ENCODE assay signal across 17 cellular contexts in the genomic region with DNA sequence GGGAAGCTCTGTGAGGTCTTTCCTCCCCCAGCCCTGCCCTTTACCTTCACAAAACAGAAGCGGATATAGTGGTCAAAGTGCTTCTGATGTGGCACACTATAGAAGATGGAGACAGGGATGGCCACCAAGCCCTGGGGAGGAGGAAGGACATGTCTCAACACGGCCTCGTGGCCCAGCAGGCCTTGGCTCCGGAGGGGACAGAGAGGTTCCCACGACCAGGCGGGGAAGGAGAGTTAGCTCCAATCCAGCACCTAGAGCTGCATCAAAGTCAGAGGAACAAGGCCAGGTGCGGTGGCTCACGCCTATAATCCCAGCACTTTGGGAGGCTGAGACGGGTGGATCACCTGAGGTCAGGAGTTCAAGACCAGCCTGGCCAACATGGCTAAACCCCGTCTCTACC. TPM values are rescaled to one million over a fixed set of nuclear protein-coding genes. Genes with fewer than 3 reads are reported as not detected.
DNase-seq lines count a peak whose midpoint lies in the region; ATAC-seq and TF ChIP-seq lines count a peak whose summit lies in the region.
"Had no signal": no experiment of that assay in that cellular context is flagged by ENCODE, and none has a peak within 500 bp of the region (broad histone marks: within the 10 kb centered on the region; RNA-seq: fewer than 3 reads in every experiment).

No MANE protein-coding gene starts in this region.

- no peak for TF ChIP-seq CTCF in heart left ventricle (IDR thresholded peaks at IDR 0.05)
- TF ChIP-seq CTCF in GM10266 (IDR thresholded peaks at IDR 0.05; ENCODE audit: control insufficient read depth, insufficient read depth, low read depth, missing control alignments): no peak
- no peak for TF ChIP-seq CTCF in WERI-Rb-1 (IDR thresholded peaks at IDR 0.05; ENCODE audit: low read depth, low read length)
- TF ChIP-seq CTCF in lower lobe of right lung (IDR thresholded peaks at IDR 0.05): no peak

- no peak overlapping the region for H3K27ac ChIP-seq in heart left ventricle
- peak overlapping the region; percentile 6; the same call in 1 of the 2 replicates for H3K27ac ChIP-seq in WERI-Rb-1
- H3K27ac ChIP-seq in lower lobe of right lung: no peak overlapping the region
- H3K27ac ChIP-seq: C4-2B had no signal

- peak; percentile 6 for DNase-seq in Right ventricle myocardium inferior (ENCODE audit: missing footprints)
- DNase-seq in heart left ventricle: no peak
- DNase-seq in GM10266 (ENCODE audit: extremely low spot score): peak; percentile 1
- DNase-seq in WERI-Rb-1: no peak
- peak; percentile 25 for DNase-seq in lower lobe of right lung
- no peak for DNase-seq in SHP77 (lab: John Stamatoyannopoulos, UW)
- DNase-seq: ACHN; AML-193; CD4-positive, alpha-beta T cell; DMS153; DMS79; GF-D8; HCEC 1CT; KBM-7 had no signal

- no peak for TF ChIP-seq POLR2A in heart left ventricle (IDR thresholded peaks at IDR 0.05)

- intact Hi-C loops in Right ventricle myocardium inferior (cut with DNase I): no loop called here
- intact Hi-C loops in heart left ventricle (cut with DNase I): no loop called here
- intact Hi-C loops in lower lobe of right lung (cut with DNase I): no loop called here

- H3K36me3 ChIP-seq in heart left ventricle (peaks cover 0 to 27% (median 3%) of the 10 kb centered on the region in 9 donors), WERI-Rb-1 (peaks cover 23% of the 10 kb centered on the region), lower lobe of right lung (no peaks in the 10 kb centered on the region)

- H3K4me1 ChIP-seq in heart left ventricle (peaks cover 0 to 12% (median 9%) of the 10 kb centered on the region in 12 donors), lower lobe of right lung (peaks cover 11% of the 10 kb centered on the region)

- 95 to 97% (median 96%) methylated on average over 10 of the region's 10 CpGs for WGBS in heart left ventricle, 4 donors

- ATAC-seq in Right ventricle myocardium inferior: no peak
- no peak for ATAC-seq in heart left ventricle
- ATAC-seq in lower lobe of right lung: no peak
- ATAC-seq in GM21381 (IDR thresholded peaks at IDR 0.05; ENCODE audit: unreplicated experiment): no peak
- ATAC-seq: GM12878 had no signal

- H3K4me3 ChIP-seq in heart left ventricle (no peak overlapping the region), WERI-Rb-1 (ENCODE audit: low read depth, low read length) (no peak overlapping the region), lower lobe of right lung (no peak overlapping the region)
- H3K4me3 ChIP-seq: GM12878 had no signal

- H3K9me3 ChIP-seq in heart left ventricle (no peaks in the 10 kb centered on the region), WERI-Rb-1 (ENCODE audit: severe bottlenecking) (no peaks in the 10 kb centered on the region), lower lobe of right lung (no peaks in the 10 kb centered on the region)

- H3K27me3 ChIP-seq in heart left ventricle (no peaks in the 10 kb centered on the region), WERI-Rb-1 (ENCODE audit: insufficient read depth, low read depth, severe bottlenecking) (no peaks in the 10 kb centered on the region), lower lobe of right lung (ENCODE audit: low read depth) (no peaks in the 10 kb centered on the region)

RNA-seq across cellular contexts. Expression of gene SPOUT1, which starts 4.1 kb away (rescaled TPM):
- 17.4 TPM for total RNA-seq in Right ventricle myocardium inferior
- 10 to 100 TPM in 7 of 9 donors, 1 to 10 TPM in 2; 6.1 to 24.7 (median 15.1) TPM for total RNA-seq in heart left ventricle
- polyA plus RNA-seq in heart left ventricle: 10 to 100 TPM; 14.2 to 20.2 TPM
- 32.1 TPM for total RNA-seq in lower lobe of right lung

RNA-seq across cellular contexts. Expression of gene ENDOG, which starts 15.4 kb away (rescaled TPM):
- total RNA-seq in Right ventricle myocardium inferior: 84.4 TPM
- 10 to 100 TPM; 34.8 to 99.9 (median 57.6) TPM for total RNA-seq in heart left ventricle
- 100 to 1,000 TPM in 1 of 2 donors, 10 to 100 TPM in 1; 38.4 to 105 TPM for polyA plus RNA-seq in heart left ventricle
- 21.5 TPM for total RNA-seq in lower lobe of right lung

RNA-seq across cellular contexts. Expression of gene TBC1D13, which starts 46.6 kb away (rescaled TPM):
- 16.6 TPM for total RNA-seq in Right ventricle myocardium inferior
- total RNA-seq in heart left ventricle: 10 to 100 TPM; 12.1 to 27.3 (median 18.4) TPM
- polyA plus RNA-seq in heart left ventricle: 10 to 100 TPM in 1 of 2 donors, 1 to 10 TPM in 1; 9.6 to 20.9 TPM
- total RNA-seq in lower lobe of right lung: 25.6 TPM

RNA-seq across cellular contexts. Expression of gene KYAT1, which starts 48.1 kb away (rescaled TPM):
- total RNA-seq in Right ventricle myocardium inferior (11.9 TPM), heart left ventricle (10 to 100 TPM in 7 of 9 donors, 1 to 10 TPM in 2; 9.5 to 16.7 (median 13.4) TPM), lower lobe of right lung (7.1 TPM)
- polyA plus RNA-seq in heart left ventricle: 10 to 100 TPM; 11.5 to 12.6 TPM

RNA-seq across cellular contexts. Expression of gene LRRC8A, which starts 48.2 kb away (rescaled TPM):
- total RNA-seq in Right ventricle myocardium inferior: 23.9 TPM
- total RNA-seq in heart left ventricle: 10 to 100 TPM; 16.2 to 76.4 (median 28.8) TPM
- polyA plus RNA-seq in heart left ventricle: 10 to 100 TPM; 15.8 to 62.3 TPM
- 45.5 TPM for total RNA-seq in lower lobe of right lung

Comparison
In these comparisons a context has a peak if more than half of its experiments do, and no peak if none do; other contexts are left out.
1. DNase-seq: peak in Right ventricle myocardium inferior (single experiment), GM10266 (single experiment) and lower lobe of right lung (single experiment); none in heart left ventricle (0 of 5), WERI-Rb-1 (single experiment) and SHP77 (0 of 2).